ENCODE assay signal across 32 cellular contexts in the genomic region with DNA sequence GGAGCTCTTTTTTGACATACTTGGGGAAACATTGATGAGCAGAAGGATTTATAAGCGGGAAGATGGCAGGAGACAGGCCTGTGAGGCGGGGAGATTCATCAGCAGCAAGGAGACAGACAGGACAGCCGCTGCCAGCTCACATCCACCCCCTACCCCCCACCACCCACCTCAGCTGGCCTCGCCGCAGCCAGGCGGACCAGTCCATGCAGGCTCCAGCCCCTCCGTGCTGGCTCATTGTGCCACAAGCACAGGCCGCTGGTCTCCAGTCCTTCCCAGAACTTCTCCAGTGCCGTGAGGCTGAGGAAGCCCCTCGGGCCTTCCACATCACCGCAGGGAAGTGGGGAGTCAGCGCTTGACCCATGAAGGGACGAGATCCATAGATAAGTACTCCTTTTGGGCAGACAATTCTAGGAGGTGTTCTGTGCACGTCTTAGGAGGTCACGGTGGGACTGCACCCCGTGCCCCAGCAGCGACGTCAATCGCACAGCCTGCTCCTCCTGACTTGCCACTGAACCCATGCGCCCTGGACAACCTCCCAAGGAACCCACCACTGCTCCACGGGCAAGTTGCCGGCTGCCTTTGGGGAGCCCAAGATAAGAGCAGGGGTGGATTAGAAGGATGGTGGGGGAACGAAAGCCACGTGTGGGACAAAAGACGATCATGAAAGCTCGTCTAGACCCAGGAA.
"Had no signal": no experiment of that assay in that cellular context is flagged by ENCODE, and none has a peak within 500 bp of the region (broad histone marks: within the 10 kb centered on the region; RNA-seq: fewer than 3 reads in every experiment).

No MANE protein-coding gene starts in this region.

- DNase-seq: activated CD4-positive, alpha-beta T cell treated with anti-CD3 and anti-CD28 coated beads for 4 hours; activated CD4-positive, alpha-beta T cell treated with anti-CD3 and anti-CD28 coated beads, Interleukin-2, amount 50 U/mL, for 4 hours; activated CD8-positive, alpha-beta memory T cell treated with anti-CD3 and anti-CD28 coated beads, Interleukin-2, amount 50 U/mL, for 4 hours; activated effector memory CD4-positive, alpha-beta T cell treated with anti-CD3 and anti-CD28 coated beads, Interleukin-2, amount 50 U/mL, for 16 hours; activated naive CD4-positive, alpha-beta T cell treated with anti-CD3 and anti-CD28 coated beads for 36 hours; activated naive CD8-positive, alpha-beta T cell treated with anti-CD3 and anti-CD28 coated beads for 36 hours; activated T-cell treated with anti-CD3 and anti-CD28 coated beads, Interleukin-2, amount 50 U/mL, for 1 hour; adrenal gland; aorta; cerebellar nuclear complex; colonic mucosa; effector CD8-positive, alpha-beta T cell; esophagus squamous epithelium; foreskin melanocyte; left cardiac atrium; mammary epithelial cell; natural killer cell; ovary; retina; stimulated activated CD4-positive, alpha-beta T cell treated with anti-CD3 and anti-CD28 coated beads, Interleukin-15, amount 100 ng/mL, for 24 hours; stimulated activated CD4-positive, alpha-beta T cell treated with anti-CD3 and anti-CD28 coated beads, Interleukin-2, amount 100 ng/mL, for 24 hours; stimulated activated naive B cell treated with anti-CD40 and anti-IgM and Interleukin-4, amounts not matched to agents 10 μg/mL and 1 μg/mL and 100 μg/mL, for 72 hours; stomach had no signal

- ATAC-seq: natural killer cell; sciatic nerve; stimulated activated naive B cell treated with anti-CD40 and anti-IgM and Interleukin-4, amounts not matched to agents 10 μg/mL and 1 μg/mL and 100 μg/mL, for 72 hours had no signal

- H3K4me3 ChIP-seq: adrenal gland, cardiac muscle cell, colonic mucosa, esophagus squamous epithelium, ovary, prostate gland, stomach, tibial artery had no signal

- FAIRE-seq: endometrium, islet of Langerhans, TTC549 had no signal

- H3K36me3 ChIP-seq: adrenal gland, cardiac muscle cell, colonic mucosa, esophagus squamous epithelium, ovary, prostate gland, stomach, tibial artery had no signal

- H3K4me1 ChIP-seq: adrenal gland, colonic mucosa, esophagus squamous epithelium, prostate gland, stomach had no signal

- H3K27me3 ChIP-seq: cardiac muscle cell, colonic mucosa, ovary had no signal

- H3K9me3 ChIP-seq: adrenal gland, colonic mucosa, esophagus squamous epithelium, ovary, prostate gland, stomach, tibial artery had no signal

- H3K27ac ChIP-seq: adrenal gland, cardiac muscle cell, colonic mucosa, epithelial cell of prostate, esophagus squamous epithelium, ovary, prostate gland, stomach, tibial artery, VCaP had no signal
